In the genomic region with DNA sequence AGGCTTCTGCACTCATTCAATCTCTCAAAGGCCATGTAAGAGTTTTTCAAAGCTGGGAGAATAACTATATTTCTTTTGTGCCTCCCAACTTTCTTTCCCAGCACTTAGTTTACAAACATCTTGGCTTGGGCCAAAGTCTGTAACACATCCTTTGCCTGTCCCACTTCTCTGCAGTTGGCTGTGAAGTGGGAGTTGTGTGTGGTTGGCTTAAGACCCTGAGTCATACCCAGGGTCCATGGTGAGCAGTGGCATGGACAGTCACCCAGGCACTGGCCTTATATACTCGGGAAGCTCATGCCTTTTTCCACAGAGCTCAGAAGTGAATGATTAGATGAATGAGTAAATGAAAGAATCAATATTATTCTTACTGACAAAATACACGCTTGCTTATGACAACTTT, we compare ENCODE assay signal across 26 cellular contexts.
"Had no signal": no experiment of that assay in that cellular context is flagged by ENCODE, and none has a peak within 500 bp of the region (broad histone marks: within the 10 kb centered on the region; RNA-seq: fewer than 3 reads in every experiment).

No MANE protein-coding gene starts in this region.

- ATAC-seq: activated CD4-positive, CD25-positive, alpha-beta regulatory T cell treated with anti-CD3 and anti-CD28 coated beads, Interleukin-2, amount 50 U/mL, for 24 hours; activated CD8-positive, alpha-beta T cell treated with anti-CD3 and anti-CD28 coated beads for 36 hours; activated T-cell treated with anti-CD3 and anti-CD28 coated beads, Interleukin-2, amount 50 U/mL, for 4 hours; activated T-helper 17 cell treated with anti-CD3 and anti-CD28 coated beads, Interleukin-2, amount 50 U/mL, for 72 hours; esophagus mucosa; heart left ventricle; T-helper 17 cell had no signal

- DNase-seq: activated B cell treated with CpG ODN at 0.5 μM for 24 hours; activated CD4-positive, alpha-beta T cell treated with anti-CD3 and anti-CD28 coated beads for 48 hours; activated CD4-positive, alpha-beta T cell treated with anti-CD3 and anti-CD28 coated beads, Interleukin-2, amount 50 U/mL, for 1 hour; activated CD4-positive, alpha-beta T cell treated with anti-CD3 and anti-CD28 coated beads, Interleukin-2, amount 50 U/mL, for 48 hours; activated CD8-positive, alpha-beta memory T cell treated with anti-CD3 and anti-CD28 coated beads for 24 hours; activated CD8-positive, alpha-beta T cell treated with anti-CD3 and anti-CD28 coated beads for 36 hours; activated effector memory CD4-positive, alpha-beta T cell treated with Interleukin-2 at 50 U/mL for 16 hours; activated gamma-delta T cell treated with Interleukin-2 at 50 U/mL for 16 hours; activated naive CD4-positive, alpha-beta T cell treated with anti-CD3 and anti-CD28 coated beads, Interleukin-2, amount 50 U/mL, for 16 hours; activated naive CD4-positive, alpha-beta T cell treated with Interleukin-2 at 50 U/mL for 16 hours; activated T-cell treated with anti-CD3 and anti-CD28 coated beads, Interleukin-2, amount 50 U/mL, for 4 hours; adrenal gland; brain microvascular endothelial cell; dorsolateral prefrontal cortex; effector memory CD4-positive, alpha-beta T cell; endodermal cell; foreskin fibroblast; glutamatergic neuron; heart left ventricle; T-helper 1 cell; T-helper 17 cell; T1000; WERI-Rb-1 had no signal
